Comparison of ENCODE assay signal across 9 cellular contexts in the genomic region with DNA sequence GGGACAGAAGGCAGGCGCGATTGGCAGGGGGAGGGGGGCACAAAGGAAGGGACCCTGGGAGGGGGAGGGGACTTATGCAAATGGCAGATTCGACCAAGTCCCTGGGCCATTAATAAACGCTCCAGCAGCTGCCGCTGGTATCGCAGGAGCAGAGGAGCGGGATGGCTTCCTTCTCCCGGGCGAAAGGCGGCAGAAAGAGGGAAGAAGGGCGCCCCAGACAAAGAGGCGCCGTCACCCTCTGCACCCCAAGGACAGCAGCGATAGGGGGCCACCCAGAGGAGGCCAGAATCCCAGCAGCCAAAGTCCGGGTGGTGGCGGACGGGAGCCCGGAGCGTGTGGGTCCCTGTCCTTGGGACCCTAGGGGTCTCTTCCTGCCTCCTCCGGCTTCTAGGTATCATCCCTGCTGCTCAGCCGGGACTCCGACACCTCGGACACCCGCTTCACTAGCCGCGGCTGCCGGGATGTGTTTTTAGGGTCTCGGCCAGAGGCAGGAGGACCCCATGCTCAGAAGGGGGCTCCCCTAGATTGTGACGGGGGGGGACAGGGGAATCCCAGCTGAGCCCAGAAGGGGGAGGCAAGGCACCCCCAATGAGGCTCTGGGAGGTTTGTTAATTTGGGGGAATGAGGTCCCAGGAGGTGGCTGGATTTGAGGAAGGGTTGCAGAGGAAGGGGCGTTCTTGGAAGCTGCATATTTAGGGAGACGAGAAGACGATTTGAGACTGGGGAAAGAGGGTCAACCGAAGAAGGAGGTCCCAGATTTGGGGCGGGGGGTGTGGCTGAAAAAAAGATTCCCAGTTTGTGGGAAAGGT. TPM values are rescaled to one million over a fixed set of nuclear protein-coding genes. Genes with fewer than 3 reads are reported as not detected.
DNase-seq lines count a peak whose midpoint lies in the region; ATAC-seq lines count a peak whose summit lies in the region.
"Had no signal": no experiment of that assay in that cellular context is flagged by ENCODE, and none has a peak within 500 bp of the region (broad histone marks: within the 10 kb centered on the region; RNA-seq: fewer than 3 reads in every experiment).

No MANE protein-coding gene starts in this region.

- H3K4me3 ChIP-seq in CD4-positive, alpha-beta memory T cell (ENCODE audit: low read length in 2 of 2) = no peak overlapping the region
- H3K4me3 ChIP-seq in Karpas-422 (ENCODE audit: low read length) (peak overlapping the region; percentile 78), mesodermal cell (ENCODE audit: extremely low read depth, insufficient read depth, low read length, poor library complexity, severe bottlenecking) (peak overlapping the region; percentile 81)

- H3K4me1 ChIP-seq in CD4-positive, alpha-beta memory T cell (ENCODE audit: insufficient read depth, low read length) = peaks cover 12% of the 10 kb centered on the region
- peaks cover 20% of the 10 kb centered on the region for H3K4me1 ChIP-seq in Karpas-422 (ENCODE audit: low read length)
- peaks cover 16% of the 10 kb centered on the region for H3K4me1 ChIP-seq in mesodermal cell (ENCODE audit: control insufficient read depth, insufficient read depth, low read length, poor library complexity, severe bottlenecking)

- H3K27me3 Mint-ChIP-seq in CD4-positive, alpha-beta memory T cell = peaks cover 42 to 55% of the 10 kb centered on the region in 2 donors
- peaks cover 66% of the 10 kb centered on the region for H3K27me3 Mint-ChIP-seq in activated naive CD8-positive, alpha-beta T cell treated with anti-CD3 and anti-CD28 coated beads, Interleukin-2, amount 50 U/mL, for 24 hours

- POLR2A ChIA-PET in CD4-positive, alpha-beta memory T cell (lab: Charles Lee; ENCODE audit: partially characterized antibody) = no interaction called here

- peak overlapping the region in 1 of 7 donors; percentile 47 for H3K27ac Mint-ChIP-seq in CD4-positive, alpha-beta memory T cell
- no peak overlapping the region for H3K27ac Mint-ChIP-seq in activated naive CD8-positive, alpha-beta T cell treated with anti-CD3 and anti-CD28 coated beads, Interleukin-2, amount 50 U/mL, for 24 hours

- peak overlapping the region; percentile 82 for H3K9ac ChIP-seq in Karpas-422 (ENCODE audit: low read length)

- H3K36me3 ChIP-seq in CD4-positive, alpha-beta memory T cell (ENCODE audit: insufficient read depth, low read length) = no peaks in the 10 kb centered on the region
- H3K36me3 ChIP-seq in Karpas-422 (ENCODE audit: insufficient read depth, low read length) (no peaks in the 10 kb centered on the region), mesodermal cell (ENCODE audit: control insufficient read depth, insufficient read depth, low read length) (peaks cover 6% of the 10 kb centered on the region)

- no peaks in the 10 kb centered on the region for H3K36me3 Mint-ChIP-seq in CD4-positive, alpha-beta memory T cell
- H3K36me3 Mint-ChIP-seq in activated naive CD8-positive, alpha-beta T cell treated with anti-CD3 and anti-CD28 coated beads, Interleukin-2, amount 50 U/mL, for 24 hours (ENCODE audit: low read depth) = no peaks in the 10 kb centered on the region

- peaks cover 28% of the 10 kb centered on the region for H3K27me3 ChIP-seq in CD4-positive, alpha-beta memory T cell (ENCODE audit: insufficient read depth, low read length)
- no peaks in the 10 kb centered on the region for H3K27me3 ChIP-seq in Karpas-422 (ENCODE audit: low read length)

- intact Hi-C loops in CD4-positive, alpha-beta memory T cell (cut with micrococcal nuclease) = no loop called here

- H4K20me1 ChIP-seq in Karpas-422 (ENCODE audit: insufficient read depth, low read depth, low read length) = peaks cover 43% of the 10 kb centered on the region

- 0 out of 2 replicates have a peak, but pooled peaks cover 2% of the 10 kb centered on the region for H3K79me2 ChIP-seq in Karpas-422 (ENCODE audit: low read length)

- no peak overlapping the region for H3K27ac ChIP-seq in CD4-positive, alpha-beta memory T cell (ENCODE audit: low read depth, low read length)
- H3K27ac ChIP-seq in Karpas-422 (ENCODE audit: low read length) = no peak overlapping the region
- H3K27ac ChIP-seq in mesodermal cell (ENCODE audit: low read depth, low read length, severe bottlenecking) = peak overlapping the region; percentile 53

- 4% methylated on average over 26 to 28 of the region's 34 CpGs for WGBS in mesodermal cell (ENCODE audit: insufficient coverage in 2 of 2), 2 experiments

- no peaks in the 10 kb centered on the region for H3K9me2 ChIP-seq in Karpas-422 (replicated peaks; ENCODE audit: insufficient read depth, low read length)

- H3K4me2 ChIP-seq in Karpas-422 (ENCODE audit: low read depth, low read length, poor library complexity, severe bottlenecking) = peak overlapping the region; percentile 97

- H3K4me1 Mint-ChIP-seq in CD4-positive, alpha-beta memory T cell = peaks cover 11 to 29% (median 16%) of the 10 kb centered on the region in 4 donors
- peaks cover 23% of the 10 kb centered on the region for H3K4me1 Mint-ChIP-seq in activated naive CD8-positive, alpha-beta T cell treated with anti-CD3 and anti-CD28 coated beads, Interleukin-2, amount 50 U/mL, for 24 hours

- H3K9me3 ChIP-seq in CD4-positive, alpha-beta memory T cell (ENCODE audit: control insufficient read depth in 1 of 2, low read length in 2 of 2) = no peaks in the 10 kb centered on the region
- H3K9me3 ChIP-seq in Karpas-422 (ENCODE audit: low read length) (no peaks in the 10 kb centered on the region), mesodermal cell (ENCODE audit: control insufficient read depth, low read length) (no peaks in the 10 kb centered on the region)

- no peak for DNase-seq in CD4-positive, alpha-beta memory T cell
- DNase-seq in Karpas-422 (peak; percentile 54), T1000 (lab: John Stamatoyannopoulos, UW) (no peak), HK-2 (ENCODE audit: unreplicated experiment) (no peak)
- peak; percentile 13 for DNase-seq in activated naive CD8-positive, alpha-beta T cell treated with anti-CD3 and anti-CD28 coated beads, Interleukin-2, amount 50 U/mL, for 24 hours
- DNase-seq in central memory CD4-positive, alpha-beta T cell = no peak

- CTCF ChIA-PET in CD4-positive, alpha-beta memory T cell (lab: Charles Lee; ENCODE audit: partially characterized antibody) = no interaction called here

- peaks cover 0 to 2% (median 0%) of the 10 kb centered on the region in 8 donors for H3K9me3 Mint-ChIP-seq in CD4-positive, alpha-beta memory T cell
- H3K9me3 Mint-ChIP-seq in activated naive CD8-positive, alpha-beta T cell treated with anti-CD3 and anti-CD28 coated beads, Interleukin-2, amount 50 U/mL, for 24 hours = no peaks in the 10 kb centered on the region

- no peak for ATAC-seq in activated naive CD8-positive, alpha-beta T cell treated with anti-CD3 and anti-CD28 coated beads, Interleukin-2, amount 50 U/mL, for 24 hours
- no peak for ATAC-seq in HG03457 (IDR thresholded peaks at IDR 0.05; ENCODE audit: unreplicated experiment)

- no peak overlapping the region for H2AFZ ChIP-seq in Karpas-422 (ENCODE audit: low read length)

- peak overlapping the region in 7 of 8 donors; percentile 45 to 87 (median 72) for H3K4me3 Mint-ChIP-seq in CD4-positive, alpha-beta memory T cell
- H3K4me3 Mint-ChIP-seq in activated naive CD8-positive, alpha-beta T cell treated with anti-CD3 and anti-CD28 coated beads, Interleukin-2, amount 50 U/mL, for 24 hours = peak overlapping the region; percentile 63

RNA-seq across cellular contexts. Expression of a gene that starts 1.7 kb away (rescaled TPM):
- total RNA-seq in CD4-positive, alpha-beta memory T cell = under 1 TPM; 0.20 to 0.30 TPM
- polyA plus RNA-seq in CD4-positive, alpha-beta memory T cell = under 1 TPM in 1 of 2 donors, not detected in 1; 0.26 TPM
- total RNA-seq in Karpas-422 (2014; rRNA removed; shearing (Covaris generic); ENCODE audit: low replicate concordance) = 36.6 and 98.0 TPM in 2 replicates
- 78.1 TPM for polyA plus RNA-seq in mesodermal cell (2013, experiment 1 of 2)
- polyA plus RNA-seq in mesodermal cell (2013, experiment 2 of 2) = 61.3 TPM
- total RNA-seq: T-helper 1 cell treated with Interleukin-12 subunit alpha and Interleukin-12 subunit beta and Interleukin-4 antibody, amounts not matched to agents 30 ng/mL and 1 ng/mL, for 36 hours had no signal

Comparison
In these comparisons a context has a peak if more than half of its experiments do, and no peak if none do; other contexts are left out.
1. DNase-seq: peak in Karpas-422 (single experiment) and activated naive CD8-positive, alpha-beta T cell treated with anti-CD3 and anti-CD28 coated beads, Interleukin-2, amount 50 U/mL, for 24 hours (single experiment); none in CD4-positive, alpha-beta memory T cell (0 of 5), central memory CD4-positive, alpha-beta T cell (single experiment), T1000 (single experiment) and HK-2 (single experiment).
2. H3K4me3 ChIP-seq: peak in Karpas-422 (single experiment) and mesodermal cell (single experiment); none in CD4-positive, alpha-beta memory T cell (0 of 2).
3. RNA of a gene that starts 1.7 kb away (total RNA-seq): 36.6 to 98.0 TPM in Karpas-422; 0.20 to 0.30 TPM in CD4-positive, alpha-beta memory T cell; every median in the first group is over 10 times any median in the second.